Comparison of ENCODE assay signal across 8 cellular contexts in genomic region chrX:43750248-43750676, GRCh38.
DNase-seq lines count a peak whose midpoint lies in the region; ATAC-seq and TF ChIP-seq lines count a peak whose summit lies in the region.

No MANE protein-coding gene starts in this region.

- H3K4me3 Mint-ChIP-seq in naive thymus-derived CD4-positive, alpha-beta T cell: no peak overlapping the region

- no peaks in the 10 kb centered on the region for H3K9me3 Mint-ChIP-seq in naive thymus-derived CD4-positive, alpha-beta T cell

- H3K36me3 ChIP-seq in naive thymus-derived CD4-positive, alpha-beta T cell (ENCODE audit: control insufficient read depth in 2 of 3, insufficient read depth in 3 of 3, low read length in 3 of 3): no peaks in the 10 kb centered on the region
- H3K36me3 ChIP-seq in suprapubic skin: no peaks in the 10 kb centered on the region

- H3K4me1 Mint-ChIP-seq in naive thymus-derived CD4-positive, alpha-beta T cell: peaks cover 0 to 7% (median 0%) of the 10 kb centered on the region in 7 donors

- no peak overlapping the region for H3K27ac ChIP-seq in HL-60 (replicated peaks)
- no peak overlapping the region for H3K27ac ChIP-seq in naive thymus-derived CD4-positive, alpha-beta T cell (ENCODE audit: low read depth, low read length)
- H3K27ac ChIP-seq in suprapubic skin: no peak overlapping the region

- WGBS in suprapubic skin: 24% methylated on average over 6 of the region's 6 CpGs

- TF ChIP-seq EP300 in suprapubic skin (IDR thresholded peaks at IDR 0.05): no peak

- H3K27me3 ChIP-seq in HL-60 (ENCODE audit: insufficient read depth, poor library complexity, severe bottlenecking) (no peaks in the 10 kb centered on the region), suprapubic skin (no peaks in the 10 kb centered on the region)
- no peaks in the 10 kb centered on the region for H3K27me3 ChIP-seq in naive thymus-derived CD4-positive, alpha-beta T cell (ENCODE audit: control insufficient read depth in 2 of 2, insufficient read depth in 2 of 2, low read length in 2 of 2)

- no peaks in the 10 kb centered on the region for H3K4me1 ChIP-seq in naive thymus-derived CD4-positive, alpha-beta T cell (ENCODE audit: control insufficient read depth in 2 of 2, insufficient read depth in 2 of 2, low read length in 2 of 2)
- no peaks in the 10 kb centered on the region for H3K4me1 ChIP-seq in suprapubic skin

- CTCF ChIA-PET in naive thymus-derived CD4-positive, alpha-beta T cell (lab: Charles Lee): interaction anchor here (0.6 to 1.6 kb wide), 6 partner anchors 13 to 1963 kb away, joined by 3 to 7 read pairs (median 4); no protein-coding TSS in a partner anchor

- TF ChIP-seq POLR2A in suprapubic skin (IDR thresholded peaks at IDR 0.05): no peak

- H3K4me3 ChIP-seq in AG09309 (ENCODE audit: control insufficient read depth, low read depth, low read length) (no peak overlapping the region), HL-60 (replicated peaks; ENCODE audit: insufficient read depth, low read length) (no peak overlapping the region), epithelial cell of proximal tubule (ENCODE audit: low read depth, low read length) (no peak overlapping the region), suprapubic skin (no peak overlapping the region)
- H3K4me3 ChIP-seq in naive thymus-derived CD4-positive, alpha-beta T cell (ENCODE audit: low read length): no peak overlapping the region

- H3K27ac Mint-ChIP-seq in naive thymus-derived CD4-positive, alpha-beta T cell: no peak overlapping the region

- peak; percentile 40 for TF ChIP-seq CTCF in AG09309 (IDR thresholded peaks at IDR 0.05; ENCODE audit: control insufficient read depth, insufficient read depth, low read depth, low read length, missing control alignments)
- TF ChIP-seq CTCF in HL-60 (IDR thresholded peaks at IDR 0.05; ENCODE audit: insufficient read depth, low read length): no peak
- peak; percentile 44 for TF ChIP-seq CTCF in epithelial cell of proximal tubule (conservative IDR thresholded peaks at IDR 0.05; ENCODE audit: low read depth, low read length)
- TF ChIP-seq CTCF in suprapubic skin (IDR thresholded peaks at IDR 0.05): peak; percentile 35 to 44

- H3K9me3 ChIP-seq in naive thymus-derived CD4-positive, alpha-beta T cell (ENCODE audit: control insufficient read depth in 2 of 3, low read length in 3 of 3): no peaks in the 10 kb centered on the region
- no peaks in the 10 kb centered on the region for H3K9me3 ChIP-seq in suprapubic skin

- H3K36me3 Mint-ChIP-seq in naive thymus-derived CD4-positive, alpha-beta T cell: no peaks in the 10 kb centered on the region

- no peaks in the 10 kb centered on the region for H3K27me3 Mint-ChIP-seq in naive thymus-derived CD4-positive, alpha-beta T cell

- ATAC-seq in GM18907 (IDR thresholded peaks at IDR 0.05; ENCODE audit: unreplicated experiment): peak; percentile 85
- peak; percentile 72 for ATAC-seq in naive thymus-derived CD4-positive, alpha-beta T cell

- DNase-seq in AG09309 (ENCODE audit: low read depth): peak; percentile 3
- peak; percentile 47 to 66 for DNase-seq in HL-60 (ENCODE audit: low read depth in 1 of 2, low spot score in 1 of 2)
- peak; percentile 67 for DNase-seq in NCI-H82 treated with DMSO at 0.1 percent for 48 hours (lab: John Stamatoyannopoulos, UW; ENCODE audit: unreplicated experiment)
- peak; percentile 4 for DNase-seq in activated CD8-positive, alpha-beta memory T cell treated with anti-CD3 and anti-CD28 coated beads, Interleukin-2, amount 50 U/mL, for 1 hour (ENCODE audit: extremely low read depth)
- no peak for DNase-seq in epithelial cell of proximal tubule (ENCODE audit: low read depth)
- peak in 8 of 9 donors; percentile 18 to 65 (median 40) for DNase-seq in naive thymus-derived CD4-positive, alpha-beta T cell
- peak; percentile 60 to 75 for DNase-seq in suprapubic skin (ENCODE audit: low spot score in 2 of 2)

- POLR2A ChIA-PET in naive thymus-derived CD4-positive, alpha-beta T cell (lab: Charles Lee): no interaction called here

- intact Hi-C loops in naive thymus-derived CD4-positive, alpha-beta T cell (cut with micrococcal nuclease): loop anchor here (1.0 to 10.0 kb wide), 5 partner anchors 96 to 1969 kb away; no protein-coding TSS in a partner anchor
